In genomic region chr14:101947904-101948665, GRCh38 we compare ENCODE assay signal across 1 cellular context.
TF ChIP-seq lines count a peak whose summit lies in the region.

No MANE protein-coding gene starts in this region.

TF ChIP-seq in HEK293, 187 proteins besides CTCF, POLR2A, EP300 and RAD21 (continued from another document and continues in another):
- TF ChIP-seq ZNF19 (tag by site-specific recombination; IDR thresholded peaks at IDR 0.05; ENCODE audit: low read depth) (no peak), ZNF302 (tag by site-specific recombination; IDR thresholded peaks at IDR 0.05; ENCODE audit: low read depth) (no peak), PATZ1 (tag by site-specific recombination; IDR thresholded peaks at IDR 0.05) (no peak; the same call in 1 of the 2 replicates), KLF10 (tag by site-specific recombination; IDR thresholded peaks at IDR 0.05) (peak; percentile 81; the same call in 1 of the 2 replicates), ZNF239 (tag by site-specific recombination; IDR thresholded peaks at IDR 0.05) (no peak), ZNF423 (tag by site-specific recombination; IDR thresholded peaks at IDR 0.05) (no peak), ZNF146 (tag by site-specific recombination; IDR thresholded peaks at IDR 0.05) (no peak; the same call in 1 of the 2 replicates), ZNF626 (tag by site-specific recombination; IDR thresholded peaks at IDR 0.05) (no peak), ZNF223 (tag by site-specific recombination; IDR thresholded peaks at IDR 0.05) (no peak), ZNF585B (tag by site-specific recombination; IDR thresholded peaks at IDR 0.05) (no peak), ZNF645 (tag by site-specific recombination; IDR thresholded peaks at IDR 0.05) (no peak), ZNF311 (tag by site-specific recombination; IDR thresholded peaks at IDR 0.05; ENCODE audit: borderline replicate concordance) (no peak), ZNF426 (tag by site-specific recombination; IDR thresholded peaks at IDR 0.05) (no peak), GLI4 (tag by site-specific recombination; IDR thresholded peaks at IDR 0.05) (no peak), ZNF280C (tag by site-specific recombination; IDR thresholded peaks at IDR 0.05) (no peak), SCRT1 (tag by site-specific recombination; IDR thresholded peaks at IDR 0.05; ENCODE audit: borderline replicate concordance) (peak; percentile 99), SCRT2 (tag by site-specific recombination; IDR thresholded peaks at IDR 0.05) (peak; percentile 100), ZBTB6 (tag by site-specific recombination; IDR thresholded peaks at IDR 0.05) (no peak), KLF9 (tag by site-specific recombination; IDR thresholded peaks at IDR 0.05; ENCODE audit: low read depth) (peak; percentile 85), ZNF621 (tag by site-specific recombination; IDR thresholded peaks at IDR 0.05) (no peak), ZNF350 (tag by site-specific recombination; IDR thresholded peaks at IDR 0.05) (no peak), YY2 (tag by site-specific recombination; IDR thresholded peaks at IDR 0.05) (no peak), ZNF747 (tag by site-specific recombination; IDR thresholded peaks at IDR 0.05) (no peak), ZNF510 (tag by site-specific recombination; IDR thresholded peaks at IDR 0.05; ENCODE audit: insufficient replicate concordance) (no peak), ZNF623 (tag by site-specific recombination; IDR thresholded peaks at IDR 0.05) (no peak), BCL6B (tag by site-specific recombination; IDR thresholded peaks at IDR 0.05) (no peak), ZNF837 (tag by site-specific recombination; IDR thresholded peaks at IDR 0.05) (no peak), ZEB2 (tag by site-specific recombination; IDR thresholded peaks at IDR 0.05) (peak; percentile 96), ZNF24 (tag by site-specific recombination; IDR thresholded peaks at IDR 0.05) (peak; percentile 95), ZNF2 (tag by site-specific recombination; IDR thresholded peaks at IDR 0.05) (peak; percentile 92), SALL2 (tag by site-specific recombination; IDR thresholded peaks at IDR 0.05; ENCODE audit: borderline replicate concordance) (no peak), ZNF48 (tag by site-specific recombination; IDR thresholded peaks at IDR 0.05) (no peak), SETDB1 (IDR thresholded peaks at IDR 0.05; ENCODE audit: insufficient read length, low read length) (peak; percentile 41), ZBTB17 (tag by site-specific recombination; IDR thresholded peaks at IDR 0.05) (peak; percentile 95), ZNF548 (tag by site-specific recombination; IDR thresholded peaks at IDR 0.05) (no peak), TCF7L2 (IDR thresholded peaks at IDR 0.05; ENCODE audit: borderline replicate concordance, low read depth, low read length) (no peak), ZBTB20 (tag by site-specific recombination; IDR thresholded peaks at IDR 0.05) (peak; percentile 62), ZXDB (tag by site-specific recombination; IDR thresholded peaks at IDR 0.05) (peak; percentile 93), ZNF792 (tag by site-specific recombination; IDR thresholded peaks at IDR 0.05) (no peak), ZNF248 (tag by site-specific recombination; IDR thresholded peaks at IDR 0.05) (no peak), ZNF274 (IDR thresholded peaks at IDR 0.05; ENCODE audit: low read length) (no peak), ZNF274 (tag by site-specific recombination; IDR thresholded peaks at IDR 0.05; ENCODE audit: borderline replicate concordance) (no peak), TSHZ1 (tag by site-specific recombination; IDR thresholded peaks at IDR 0.05; ENCODE audit: borderline replicate concordance) (no peak), ZNF768 (tag by site-specific recombination; IDR thresholded peaks at IDR 0.05) (no peak), ZNF292 (tag by site-specific recombination; IDR thresholded peaks at IDR 0.05; ENCODE audit: borderline replicate concordance, low read depth) (no peak), ZNF76 (tag by site-specific recombination; IDR thresholded peaks at IDR 0.05; ENCODE audit: borderline replicate concordance, low read depth) (peak; percentile 96), ZBTB11 (tag by site-specific recombination; conservative IDR thresholded peaks at IDR 0.05; ENCODE audit: low read depth) (peak; percentile 59), ZNF843 (tag by site-specific recombination; IDR thresholded peaks at IDR 0.05) (peak; percentile 12; the same call in 1 of the 2 replicates), ZNF791 (tag by site-specific recombination; IDR thresholded peaks at IDR 0.05) (no peak), RBAK (tag by site-specific recombination; IDR thresholded peaks at IDR 0.05) (no peak), ZNF549 (tag by site-specific recombination; IDR thresholded peaks at IDR 0.05) (no peak), ZNF16 (tag by site-specific recombination; IDR thresholded peaks at IDR 0.05; ENCODE audit: low read depth) (no peak), ZNF704 (tag by site-specific recombination; IDR thresholded peaks at IDR 0.05) (no peak), OSR2 (tag by site-specific recombination; IDR thresholded peaks at IDR 0.05) (no peak), PRDM1 (tag by site-specific recombination; IDR thresholded peaks at IDR 0.05) (no peak), ZSCAN30 (tag by site-specific recombination; IDR thresholded peaks at IDR 0.05) (peak; percentile 85; the same call in 1 of the 2 replicates), ZNF830 (tag by site-specific recombination; IDR thresholded peaks at IDR 0.05; ENCODE audit: low read depth) (no peak), ZBTB48 (tag by site-specific recombination; IDR thresholded peaks at IDR 0.05) (0 out of 2 replicates have a peak, but pooled peaks have one; percentile 46), ZNF341 (tag by site-specific recombination; IDR thresholded peaks at IDR 0.05; ENCODE audit: low read depth) (peak; percentile 77)
